In genomic region chr22:30310881-30311771, GRCh38 we compare ENCODE assay signal across 8 cellular contexts. TPM values are rescaled to one million over a fixed set of nuclear protein-coding genes. Genes with fewer than 3 reads are reported as not detected.
DNase-seq lines count a peak whose midpoint lies in the region; ATAC-seq and TF ChIP-seq lines count a peak whose summit lies in the region.

No MANE protein-coding gene starts in this region.

- H3K4me3 Mint-ChIP-seq in CD8-positive, alpha-beta T cell: peak overlapping the region; percentile 63

- H3K27me3 Mint-ChIP-seq in CD8-positive, alpha-beta T cell (ENCODE audit: low read depth): no peaks in the 10 kb centered on the region

- peak overlapping the region; percentile 21 for H4K91ac ChIP-seq in trophoblast cell (ENCODE audit: low read depth, low read length)

- H3K4me1 Mint-ChIP-seq in CD8-positive, alpha-beta T cell (ENCODE audit: low read depth): peaks cover 96% of the 10 kb centered on the region

- peak overlapping the region; percentile 42 for H3K4ac ChIP-seq in trophoblast cell (ENCODE audit: low read depth, low read length)

- no peak for TF ChIP-seq CTCF in CD8-positive, alpha-beta T cell (IDR thresholded peaks at IDR 0.05)
- TF ChIP-seq CTCF in RWPE1 (conservative IDR thresholded peaks at IDR 0.05; ENCODE audit: low read depth): no peak
- no peak for TF ChIP-seq CTCF in fibroblast of villous mesenchyme (IDR thresholded peaks at IDR 0.05; ENCODE audit: insufficient read depth, low read depth, low read length)

- no peak overlapping the region for H3K23ac ChIP-seq in trophoblast cell (ENCODE audit: low read length)

- H3K27ac Mint-ChIP-seq in CD8-positive, alpha-beta T cell: peak overlapping the region; percentile 98

- no peak overlapping the region for H2AK5ac ChIP-seq in trophoblast cell (ENCODE audit: low read length)

- CTCF ChIA-PET in CD8-positive, alpha-beta T cell (lab: Charles Lee): interaction anchor here (0.8 to 13.9 kb wide), 4 partner anchors 14 to 48 kb away, joined by 3 to 146 read pairs (median 4); partner anchors contain the start of gene CASTOR1
- CTCF ChIA-PET in RWPE1 (lab: Yijun Ruan, JAX): interaction anchor here (1.6 kb wide), 1 partner anchor 23 kb away, joined by 5 read pairs; no protein-coding TSS in a partner anchor

- peaks cover 26% of the 10 kb centered on the region for H3K36me3 Mint-ChIP-seq in CD8-positive, alpha-beta T cell

- H2BK5ac ChIP-seq in trophoblast cell (ENCODE audit: low read depth, low read length, poor library complexity): no peak overlapping the region

- intact Hi-C loops in CD8-positive, alpha-beta T cell (cut with DNase I, micrococcal nuclease): loop anchor here in 1 of 2 experiments (1.0 kb wide), 1 partner anchor 13 kb away; no protein-coding TSS in a partner anchor

- peak overlapping the region; percentile 25 for H3K18ac ChIP-seq in trophoblast cell (ENCODE audit: low read length)

- H3K14ac ChIP-seq in trophoblast cell (ENCODE audit: low read length): no peak overlapping the region

- DNase-seq in CD8-positive, alpha-beta T cell: no peak
- DNase-seq in RWPE1 (ENCODE audit: low spot score) (no peak), fibroblast of villous mesenchyme (ENCODE audit: low read depth) (peak; percentile 87), trophoblast cell (no peak)
- DNase-seq in stimulated activated CD4-positive, alpha-beta T cell treated with anti-CD3 and anti-CD28 coated beads, Interleukin-2, amount 100 ng/mL, for 48 hours: no peak

- H3K4me3 ChIP-seq in CD8-positive, alpha-beta T cell (ENCODE audit: low read depth, low read length): no peak overlapping the region
- H3K4me3 ChIP-seq in fibroblast of villous mesenchyme (ENCODE audit: low read depth, low read length) (no peak overlapping the region), trophoblast cell (ENCODE audit: low read depth, low read length) (no peak overlapping the region)

- H3K27me3 ChIP-seq in CD8-positive, alpha-beta T cell (ENCODE audit: insufficient read depth, low read length): no peaks in the 10 kb centered on the region
- no peaks in the 10 kb centered on the region for H3K27me3 ChIP-seq in trophoblast cell (ENCODE audit: insufficient read depth, low read length)

- peak overlapping the region; percentile 53 for H3K27ac ChIP-seq in CD8-positive, alpha-beta T cell (ENCODE audit: low read depth, low read length)
- H3K27ac ChIP-seq in RWPE1: peak overlapping the region; percentile 92
- H3K27ac ChIP-seq in trophoblast cell (ENCODE audit: low read depth, low read length): peak overlapping the region; percentile 14

- POLR2A ChIA-PET in CD8-positive, alpha-beta T cell (lab: Charles Lee): interaction anchor here (1.5 to 11.2 kb wide), 4 partner anchors 13 to 45 kb away, joined by 6 to 184 read pairs (median 6); partner anchors contain the start of genes CASTOR1, CCDC157, SF3A1 and TBC1D10A
- POLR2A ChIA-PET in RWPE1 (lab: Yijun Ruan, JAX; ENCODE audit: low non-redundant PET): no interaction called here

- peaks cover 98% of the 10 kb centered on the region for H3K4me1 ChIP-seq in CD8-positive, alpha-beta T cell (ENCODE audit: insufficient read depth, low read length)
- H3K4me1 ChIP-seq in trophoblast cell (ENCODE audit: control insufficient read depth in 1 of 2, insufficient read depth in 2 of 2, low read length in 2 of 2): peaks cover 62 to 74% of the 10 kb centered on the region in 2 experiments

- no peaks in the 10 kb centered on the region for H3K36me3 ChIP-seq in CD8-positive, alpha-beta T cell (ENCODE audit: insufficient read depth, low read length)
- peaks cover 11 to 13% of the 10 kb centered on the region in 2 experiments for H3K36me3 ChIP-seq in trophoblast cell (ENCODE audit: control insufficient read depth in 1 of 2, insufficient read depth in 2 of 2, low read length in 2 of 2)

- H2BK120ac ChIP-seq in trophoblast cell (ENCODE audit: insufficient read depth, low read length, poor library complexity): peak overlapping the region; percentile 11

- peaks cover 28% of the 10 kb centered on the region for H3K79me1 ChIP-seq in trophoblast cell (ENCODE audit: low read length)

- no peak overlapping the region for H2BK12ac ChIP-seq in trophoblast cell (ENCODE audit: low read length)

- H3K9me3 ChIP-seq in CD8-positive, alpha-beta T cell (ENCODE audit: low read length): no peaks in the 10 kb centered on the region
- no peaks in the 10 kb centered on the region for H3K9me3 ChIP-seq in trophoblast cell (ENCODE audit: insufficient read depth, low read depth, low read length)

- ATAC-seq in CD8-positive, alpha-beta T cell: no peak
- no peak for ATAC-seq in GM21528 (IDR thresholded peaks at IDR 0.05; ENCODE audit: low FRiP score, unreplicated experiment)
- no peak for ATAC-seq in GM19023 (IDR thresholded peaks at IDR 0.05; ENCODE audit: unreplicated experiment)
- ATAC-seq in GM18868 (IDR thresholded peaks at IDR 0.05; ENCODE audit: unreplicated experiment): no peak

- no peak overlapping the region for H3K9ac ChIP-seq in trophoblast cell (ENCODE audit: low read length)

- H3K4me2 ChIP-seq in trophoblast cell (ENCODE audit: low read length): no peak overlapping the region

- H4K8ac ChIP-seq in trophoblast cell (ENCODE audit: low read depth, low read length): no peak overlapping the region

- no peaks in the 10 kb centered on the region for H3K9me3 Mint-ChIP-seq in CD8-positive, alpha-beta T cell

- peaks cover 20% of the 10 kb centered on the region for H3K79me2 ChIP-seq in trophoblast cell (ENCODE audit: control insufficient read depth, insufficient read depth, low read length, poor library complexity)

- H4K12ac ChIP-seq in trophoblast cell (ENCODE audit: low read depth, low read length): no peak overlapping the region

- no CpG with 5 or more reads among the region's 8 CpGs for WGBS in trophoblast cell (ENCODE audit: extremely low coverage, insufficient coverage, insufficient read length)

- no peak overlapping the region for H2AFZ ChIP-seq in trophoblast cell (ENCODE audit: insufficient read depth, low read length, poor library complexity)

RNA-seq across cellular contexts. Expression of gene TBC1D10A, which starts 15.6 kb away (rescaled TPM):
- 10 to 100 TPM; 77.5 to 87.3 TPM for total RNA-seq in CD8-positive, alpha-beta T cell
- total RNA-seq in fibroblast of villous mesenchyme: 26.4 and 29.8 TPM in 2 replicates
- 43.9 and 46.1 TPM in 2 replicates for polyA plus RNA-seq in trophoblast cell (2013)

RNA-seq across cellular contexts. Expression of gene CASTOR1, which starts 21.8 kb away (rescaled TPM):
- total RNA-seq in CD8-positive, alpha-beta T cell: 10 to 100 TPM; 17.2 to 21.9 TPM
- 1.6 and 4.3 TPM in 2 replicates for total RNA-seq in fibroblast of villous mesenchyme
- polyA plus RNA-seq in trophoblast cell (2013): 41.1 and 44.2 TPM in 2 replicates

RNA-seq across cellular contexts. Expression of gene OSM, which starts 44.5 kb away (rescaled TPM):
- 10 to 100 TPM; 26.1 to 26.5 TPM for total RNA-seq in CD8-positive, alpha-beta T cell
- total RNA-seq in fibroblast of villous mesenchyme: 0.43 TPM in 1 of 2 replicates, not detected in the other
- polyA plus RNA-seq in trophoblast cell (2013): 0.19 and 0.25 TPM in 2 replicates

RNA-seq across cellular contexts. Expression of gene SF3A1, which starts 45.6 kb away (rescaled TPM):
- 100 to 1,000 TPM; 406 to 422 TPM for total RNA-seq in CD8-positive, alpha-beta T cell
- total RNA-seq in fibroblast of villous mesenchyme: 23.5 and 27.2 TPM in 2 replicates
- 188 and 193 TPM in 2 replicates for polyA plus RNA-seq in trophoblast cell (2013)

RNA-seq across cellular contexts. Expression of gene CCDC157, which starts 45.7 kb away (rescaled TPM):
- 10 to 100 TPM in 1 of 2 experiments, 1 to 10 TPM in 1; 8.7 to 11.7 TPM for total RNA-seq in CD8-positive, alpha-beta T cell
- 1.3 and 2.6 TPM in 2 replicates for total RNA-seq in fibroblast of villous mesenchyme
- polyA plus RNA-seq in trophoblast cell (2013): 1.8 and 2.1 TPM in 2 replicates

Comparison
In these comparisons a context has a peak if more than half of its experiments do, and no peak if none do; other contexts are left out.
1. H3K27ac ChIP-seq: peak in every context shown above with its lines; median percentile 92 in RWPE1; 53 in CD8-positive, alpha-beta T cell; 14 in trophoblast cell.
2. RNA of gene OSM, which starts 44.5 kb away (total RNA-seq): 26.1 to 26.5 TPM in CD8-positive, alpha-beta T cell; 0.43 TPM in fibroblast of villous mesenchyme; every median in the first group is over 10 times any median in the second.